Comparison of ENCODE assay signal across 28 cellular contexts in genomic region chr5:54654211-54654610, GRCh38.
DNase-seq lines count a peak whose midpoint lies in the region; ATAC-seq and TF ChIP-seq lines count a peak whose summit lies in the region.
"Had no signal": no experiment of that assay in that cellular context is flagged by ENCODE, and none has a peak within 500 bp of the region (broad histone marks: within the 10 kb centered on the region; RNA-seq: fewer than 3 reads in every experiment).

No MANE protein-coding gene starts in this region.

- no peak overlapping the region for H2AK5ac ChIP-seq in mesendoderm (ENCODE audit: low read length)

- H3K4me1 ChIP-seq in mesendoderm (ENCODE audit: control insufficient read depth, low read depth, low read length) (no peaks in the 10 kb centered on the region), adrenal gland (replicated peaks in 1 of 2) (peaks cover 0 to 5% of the 10 kb centered on the region in 2 donors)
- H3K4me1 ChIP-seq: neural progenitor cell, prostate gland, SJCRH30 had no signal

- no peak overlapping the region for H3K9ac ChIP-seq in mesendoderm (ENCODE audit: low read length)
- H3K9ac ChIP-seq: neural progenitor cell had no signal

- TF ChIP-seq CTCF in adrenal gland (IDR thresholded peaks at IDR 0.05), result no peak

- H3K27ac Mint-ChIP-seq in activated CD8-positive, alpha-beta memory T cell treated with anti-CD3 and anti-CD28 coated beads, Interleukin-2, amount 10 ng/mL, durations not matched to agents 7 days and 5 days, result peak overlapping the region; percentile 42
- H3K27ac Mint-ChIP-seq: activated B cell treated with CpG ODN at 0.5 μM for 24 hours; activated CD4-positive, alpha-beta memory T cell treated with anti-CD3 and anti-CD28 coated beads for 36 hours; neural progenitor cell had no signal

- no peak overlapping the region for H2BK5ac ChIP-seq in mesendoderm (ENCODE audit: low read length)

- CTCF ChIA-PET in activated CD8-positive, alpha-beta memory T cell treated with anti-CD3 and anti-CD28 coated beads, Interleukin-2, amount 10 ng/mL, durations not matched to agents 7 days and 5 days (lab: Charles Lee), result interaction anchor here (0.8 to 1.7 kb wide), 5 partner anchors 15 to 138 kb away, joined by 4 to 7 read pairs (median 4); partner anchors contain the start of gene SNX18

- H3K27ac ChIP-seq in mesendoderm (ENCODE audit: low read depth, low read length) (no peak overlapping the region), adrenal gland (no peak overlapping the region)
- H3K27ac ChIP-seq: gastrocnemius medialis, neural progenitor cell, prostate gland, SJCRH30, testis had no signal

- no peak for TF ChIP-seq POLR2A in adrenal gland (IDR thresholded peaks at IDR 0.05)

- no peak overlapping the region for H3K18ac ChIP-seq in mesendoderm (ENCODE audit: low read length)

- H3K4me3 ChIP-seq in mesendoderm (ENCODE audit: low read length) (no peak overlapping the region), adrenal gland (no peak overlapping the region)
- H3K4me3 ChIP-seq: gastrocnemius medialis, neural progenitor cell, prostate gland, SJCRH30, testis had no signal

- H3K27me3 Mint-ChIP-seq in activated CD8-positive, alpha-beta memory T cell treated with anti-CD3 and anti-CD28 coated beads, Interleukin-2, amount 10 ng/mL, durations not matched to agents 7 days and 5 days, result no peaks in the 10 kb centered on the region
- H3K27me3 Mint-ChIP-seq: activated B cell treated with CpG ODN at 0.5 μM for 24 hours; activated CD4-positive, alpha-beta memory T cell treated with anti-CD3 and anti-CD28 coated beads for 36 hours; B cell had no signal

- no peak overlapping the region for H4K8ac ChIP-seq in mesendoderm (ENCODE audit: low read depth, low read length)

- no peak for DNase-seq in activated CD8-positive, alpha-beta memory T cell treated with anti-CD3 and anti-CD28 coated beads, Interleukin-2, amount 10 ng/mL, durations not matched to agents 7 days and 5 days
- DNase-seq in activated CD8-positive, alpha-beta memory T cell treated with anti-CD3 and anti-CD28 coated beads, Interleukin-2, amount 50 U/mL, for 4 hours, result no peak
- DNase-seq in SKM-1 (lab: John Stamatoyannopoulos, UW; ENCODE audit: unreplicated experiment), result peak; percentile 67
- peak; percentile 30 for DNase-seq in fibroblast of gingiva (ENCODE audit: low read depth)
- DNase-seq in mesendoderm, result no peak
- no peak for DNase-seq in mesenteric fat pad (ENCODE audit: low spot score)
- no peak for DNase-seq in adrenal gland
- DNase-seq: 8988T; activated B cell treated with CpG ODN at 0.5 μM for 24 hours; activated CD4-positive, alpha-beta memory T cell treated with anti-CD3 and anti-CD28 coated beads for 36 hours; activated naive CD4-positive, alpha-beta T cell treated with Interleukin-2 at 50 U/mL for 16 hours; aorta; Calu3; caudate nucleus; gastrocnemius medialis; hippocampal formation; KG1; NCI-H1048; NCI-H187 treated with DMSO at 0.1 percent for 48 hours; NCI-H2227 treated with DMSO at 0.1 percent for 48 hours; NCI-H774; SJCRH30; testis had no signal

- H2BK15ac ChIP-seq in mesendoderm (replicated peaks; ENCODE audit: low read depth), result no peak overlapping the region

- no peak overlapping the region for H3K4me3 Mint-ChIP-seq in activated CD8-positive, alpha-beta memory T cell treated with anti-CD3 and anti-CD28 coated beads, Interleukin-2, amount 10 ng/mL, durations not matched to agents 7 days and 5 days
- H3K4me3 Mint-ChIP-seq: activated B cell treated with CpG ODN at 0.5 μM for 24 hours; activated CD4-positive, alpha-beta memory T cell treated with anti-CD3 and anti-CD28 coated beads for 36 hours; B cell; neural progenitor cell had no signal

- H3K4me1 Mint-ChIP-seq in activated CD8-positive, alpha-beta memory T cell treated with anti-CD3 and anti-CD28 coated beads, Interleukin-2, amount 10 ng/mL, durations not matched to agents 7 days and 5 days, result peaks cover 25% of the 10 kb centered on the region

- H3K79me1 ChIP-seq in mesendoderm (ENCODE audit: low read length), result no peaks in the 10 kb centered on the region

- no peak overlapping the region for H4K5ac ChIP-seq in mesendoderm (ENCODE audit: low read length)

- H3K27me3 ChIP-seq in mesendoderm (ENCODE audit: insufficient read depth, low read length, poor library complexity), result no peaks in the 10 kb centered on the region
- H3K27me3 ChIP-seq in adrenal gland, result no peaks in the 10 kb centered on the region
- H3K27me3 ChIP-seq: gastrocnemius medialis, neural progenitor cell, testis had no signal

- H3K36me3 ChIP-seq in mesendoderm (ENCODE audit: control insufficient read depth, insufficient read depth, low read length) (no peaks in the 10 kb centered on the region), adrenal gland (replicated peaks in 1 of 2) (no peaks in the 10 kb centered on the region)
- H3K36me3 ChIP-seq: gastrocnemius medialis, neural progenitor cell, prostate gland, SJCRH30 had no signal

- no peak overlapping the region for H3K4me2 ChIP-seq in mesendoderm (ENCODE audit: low read length)
- H3K4me2 ChIP-seq: neural progenitor cell had no signal

- H3K36me3 Mint-ChIP-seq in activated CD8-positive, alpha-beta memory T cell treated with anti-CD3 and anti-CD28 coated beads, Interleukin-2, amount 10 ng/mL, durations not matched to agents 7 days and 5 days, result peaks cover 5% of the 10 kb centered on the region
- H3K36me3 Mint-ChIP-seq: activated CD4-positive, alpha-beta memory T cell treated with anti-CD3 and anti-CD28 coated beads for 36 hours; neural progenitor cell had no signal

- H3K56ac ChIP-seq in mesendoderm (ENCODE audit: low read length), result no peak overlapping the region

- H3K9me3 ChIP-seq in adrenal gland (replicated peaks in 1 of 3), result no peaks in the 10 kb centered on the region
- H3K9me3 ChIP-seq: gastrocnemius medialis, prostate gland, SJCRH30, testis had no signal

- ATAC-seq in activated CD8-positive, alpha-beta memory T cell treated with anti-CD3 and anti-CD28 coated beads, Interleukin-2, amount 10 ng/mL, durations not matched to agents 7 days and 5 days, result peak; percentile 67
- ATAC-seq in HG03159 (IDR thresholded peaks at IDR 0.05; ENCODE audit: unreplicated experiment), result no peak
- ATAC-seq: gastrocnemius medialis, HCT116 had no signal

- intact Hi-C loops in adrenal gland (cut with DNase I), result no loop called here

- no peaks in the 10 kb centered on the region for H3K79me2 ChIP-seq in mesendoderm (ENCODE audit: control insufficient read depth, insufficient read depth, low read length)

- no peak overlapping the region for H3K4ac ChIP-seq in mesendoderm (ENCODE audit: low read depth, low read length)

- no peaks in the 10 kb centered on the region for H3K9me3 Mint-ChIP-seq in activated CD8-positive, alpha-beta memory T cell treated with anti-CD3 and anti-CD28 coated beads, Interleukin-2, amount 10 ng/mL, durations not matched to agents 7 days and 5 days (ENCODE audit: low read depth)
- H3K9me3 Mint-ChIP-seq: activated B cell treated with CpG ODN at 0.5 μM for 24 hours; activated CD4-positive, alpha-beta memory T cell treated with anti-CD3 and anti-CD28 coated beads for 36 hours had no signal

- H2BK120ac ChIP-seq in mesendoderm (ENCODE audit: low read depth, low read length), result no peak overlapping the region

- no peak overlapping the region for H3K23ac ChIP-seq in mesendoderm (ENCODE audit: low read length)

Comparison
In these comparisons a context has a peak if more than half of its experiments do, and no peak if none do; other contexts are left out.
1. DNase-seq: peak in SKM-1 (single experiment) and fibroblast of gingiva (single experiment); none in activated CD8-positive, alpha-beta memory T cell treated with anti-CD3 and anti-CD28 coated beads, Interleukin-2, amount 10 ng/mL, durations not matched to agents 7 days and 5 days (single experiment), activated CD8-positive, alpha-beta memory T cell treated with anti-CD3 and anti-CD28 coated beads, Interleukin-2, amount 50 U/mL, for 4 hours (single experiment), mesendoderm (single experiment), mesenteric fat pad (single experiment) and adrenal gland (0 of 7).